Comparison of ENCODE assay signal across 8 cellular contexts in genomic region chr11:57644748-57645715, GRCh38. TPM values are rescaled to one million over a fixed set of nuclear protein-coding genes. Genes with fewer than 3 reads are reported as not detected.
DNase-seq lines count a peak whose midpoint lies in the region; ATAC-seq and TF ChIP-seq lines count a peak whose summit lies in the region.

No MANE protein-coding gene starts in this region.

- H3K27me3 ChIP-seq in OCI-LY1 (ENCODE audit: insufficient read depth, low read length) (no peaks in the 10 kb centered on the region; the same call in 1 of the 2 replicates), esophagus muscularis mucosa (peaks cover 5 to 42% (median 33%) of the 10 kb centered on the region in 4 donors), stomach (peaks cover 12 to 53% (median 44%) of the 10 kb centered on the region in 3 donors)

- peaks cover 98% of the 10 kb centered on the region for H3K4me1 Mint-ChIP-seq in nephron progenitor cell

- TF ChIP-seq POLR2A in esophagus muscularis mucosa (IDR thresholded peaks at IDR 0.05; ENCODE audit: low read depth) (no peak), stomach (IDR thresholded peaks at IDR 0.05) (no peak)

- peak overlapping the region; percentile 36 for H3K4me3 Mint-ChIP-seq in nephron progenitor cell

- peaks cover 8% of the 10 kb centered on the region for H3K27me3 Mint-ChIP-seq in nephron progenitor cell (ENCODE audit: low read depth, poor library complexity)

- H3K79me2 ChIP-seq in OCI-LY1 (ENCODE audit: insufficient read depth, low read length) = no peaks in the 10 kb centered on the region

- H3K36me3 ChIP-seq in OCI-LY1 (ENCODE audit: insufficient read depth, low read length) (no peaks in the 10 kb centered on the region), esophagus muscularis mucosa (no peaks in the 10 kb centered on the region), stomach (no peaks in the 10 kb centered on the region)

- no peaks in the 10 kb centered on the region for H4K20me1 ChIP-seq in OCI-LY1 (ENCODE audit: insufficient read depth, low read length)

- H3F3A ChIP-seq in OCI-LY1 (ENCODE audit: insufficient read depth, low read length) = no peaks in the 10 kb centered on the region

- peaks cover 34% of the 10 kb centered on the region for H3K36me3 Mint-ChIP-seq in nephron progenitor cell (ENCODE audit: low read depth)

- H3K9me2 ChIP-seq in OCI-LY1 (ENCODE audit: low read depth, low read length) = no peaks in the 10 kb centered on the region

- no peak overlapping the region for H2AFZ ChIP-seq in OCI-LY1 (ENCODE audit: low read length)

- H3K9me3 ChIP-seq in OCI-LY1 (ENCODE audit: low read length) (no peaks in the 10 kb centered on the region), esophagus muscularis mucosa (no peaks in the 10 kb centered on the region), stomach (no peaks in the 10 kb centered on the region)

- no peak overlapping the region for H3K9ac ChIP-seq in OCI-LY1 (ENCODE audit: low read length)

- H3K4me1 ChIP-seq in OCI-LY1 (ENCODE audit: insufficient read depth, low read length, severe bottlenecking) (no peaks in the 10 kb centered on the region), esophagus muscularis mucosa (peaks cover 60 to 78% (median 73%) of the 10 kb centered on the region in 4 donors), stomach (peaks cover 24 to 79% (median 67%) of the 10 kb centered on the region in 4 donors)

- H3K4me2 ChIP-seq in OCI-LY1 (ENCODE audit: low read length) = no peak overlapping the region

- no peaks in the 10 kb centered on the region for H3K9me3 Mint-ChIP-seq in nephron progenitor cell

- TF ChIP-seq CTCF in AG10803 (conservative IDR thresholded peaks at IDR 0.05; ENCODE audit: low read length) = peak; percentile 86
- TF ChIP-seq CTCF in OCI-LY1 (IDR thresholded peaks at IDR 0.05; ENCODE audit: low read length) = peak; percentile 84
- TF ChIP-seq CTCF in esophagus muscularis mucosa (IDR thresholded peaks at IDR 0.05) = peak; percentile 76 to 93 (median 82)
- peak; percentile 82 for TF ChIP-seq CTCF in nephron progenitor cell (IDR thresholded peaks at IDR 0.05)
- TF ChIP-seq CTCF in stomach (IDR thresholded peaks at IDR 0.05) = peak in 5 of 7 experiments; percentile 54 to 96 (median 88)

- intact Hi-C loops in esophagus muscularis mucosa (cut with DNase I) = loop anchor here (5.0 to 10.0 kb wide), 3 partner anchors 43 to 300 kb away; no protein-coding TSS in a partner anchor
- intact Hi-C loops in stomach (cut with DNase I; ENCODE audit: low total_unique reads) = loop anchor here (10.0 kb wide), 1 partner anchor 300 kb away; no protein-coding TSS in a partner anchor

- TF ChIP-seq EP300 in esophagus muscularis mucosa (IDR thresholded peaks at IDR 0.05) (no peak), stomach (IDR thresholded peaks at IDR 0.05) (no peak)

- H3K4me3 ChIP-seq in AG10803 (ENCODE audit: low read length) (no peak overlapping the region), OCI-LY1 (ENCODE audit: low read depth, low read length, poor library complexity, severe bottlenecking) (no peak overlapping the region), esophagus muscularis mucosa (no peak overlapping the region), stomach (no peak overlapping the region)

- 11% methylated on average over 13 of the region's 18 CpGs for WGBS in esophagus muscularis mucosa
- 7 to 14% (median 10%) methylated on average over 18 of the region's 18 CpGs for WGBS in stomach, 5 donors

- H3K27ac ChIP-seq in OCI-LY1 (ENCODE audit: low read depth, low read length, poor library complexity, severe bottlenecking) (no peak overlapping the region), esophagus muscularis mucosa (replicated peaks in 1 of 4) (peak overlapping the region; percentile 32 to 64 (median 50)), stomach (peak overlapping the region in 3 of 5 donors; percentile 7 to 56 (median 52))

- ATAC-seq in GM18519 (IDR thresholded peaks at IDR 0.05; ENCODE audit: low FRiP score, unreplicated experiment) (peak; percentile 45), HG03442 (IDR thresholded peaks at IDR 0.05; ENCODE audit: unreplicated experiment) (peak; percentile 57)

- peak overlapping the region; percentile 82 for H3K27ac Mint-ChIP-seq in nephron progenitor cell

- DNase-seq in AG10803 (ENCODE audit: low read depth) (peak; percentile 63), activated T-cell treated with anti-CD3 and anti-CD28 coated beads for 1 hour (ENCODE audit: low read depth) (peak; percentile 83), esophagus muscularis mucosa (ENCODE audit: extremely low spot score) (peak; percentile 97), nephron progenitor cell (peak; percentile 89), stomach (peak; percentile 85)

RNA-seq across cellular contexts. Expression of gene YPEL4, which starts 4.7 kb away (rescaled TPM):
- total RNA-seq in esophagus muscularis mucosa (1 to 10 TPM in 2 of 4 donors, under 1 TPM in 2; 0.50 to 2.5 (median 1.0) TPM), stomach (1 to 10 TPM in 1 of 5 donors, under 1 TPM in 1, not detected in 3; 0.29 to 1.5 TPM)
- 1 to 10 TPM in 1 of 3 donors, under 1 TPM in 2; 0.62 to 3.2 (median 0.68) TPM for polyA plus RNA-seq in stomach

RNA-seq across cellular contexts. Expression of gene CLP1, which starts 12.5 kb away (rescaled TPM):
- total RNA-seq in esophagus muscularis mucosa (10 to 100 TPM in 3 of 4 donors, 1 to 10 TPM in 1; 8.3 to 18.1 (median 14.7) TPM), stomach (10 to 100 TPM in 3 of 5 donors, 1 to 10 TPM in 1, not detected in 1; 2.7 to 14.0 (median 11.2) TPM)
- 10 to 100 TPM in 1 of 3 donors, 1 to 10 TPM in 2; 7.1 to 14.7 (median 9.2) TPM for polyA plus RNA-seq in stomach

RNA-seq across cellular contexts. Expression of gene ZDHHC5, which starts 22.9 kb away (rescaled TPM):
- total RNA-seq in esophagus muscularis mucosa (10 to 100 TPM; 36.5 to 57.7 (median 47.8) TPM), stomach (10 to 100 TPM; 21.0 to 72.8 (median 39.8) TPM)
- 10 to 100 TPM; 11.2 to 21.9 (median 14.3) TPM for polyA plus RNA-seq in stomach

RNA-seq across cellular contexts. Expression of gene SERPING1, which starts 47.5 kb away (rescaled TPM):
- 100 to 1,000 TPM; 290 to 585 (median 569) TPM for total RNA-seq in esophagus muscularis mucosa
- 100 to 1,000 TPM in 4 of 5 donors, 10 to 100 TPM in 1; 17.4 to 247 (median 153) TPM for total RNA-seq in stomach
- 100 to 1,000 TPM in 2 of 3 donors, 10 to 100 TPM in 1; 84.4 to 212 (median 111) TPM for polyA plus RNA-seq in stomach
